34 cellular contexts compared by ENCODE assay signal in genomic region chr17:79538291-79538690, GRCh38.
"Had no signal": no experiment of that assay in that cellular context is flagged by ENCODE, and none has a peak within 500 bp of the region (broad histone marks: within the 10 kb centered on the region; RNA-seq: fewer than 3 reads in every experiment).

No MANE protein-coding gene starts in this region.

- H3K27me3 Mint-ChIP-seq: activated naive CD8-positive, alpha-beta T cell treated with anti-CD3 and anti-CD28 coated beads, Interleukin-2, amount 10 ng/mL, durations not matched to agents 7 days and 5 days; central memory CD8-positive, alpha-beta T cell had no signal

- H3K27ac ChIP-seq: brain microvascular endothelial cell, esophagus muscularis mucosa, foreskin keratinocyte, gastrocnemius medialis, heart left ventricle, WERI-Rb-1 had no signal

- H3K27ac Mint-ChIP-seq: activated B cell treated with CpG ODN at 0.5 μM for 24 hours; activated naive CD4-positive, alpha-beta T cell treated with anti-CD3 and anti-CD28 coated beads, Interleukin-2, amount 10 ng/mL, durations not matched to agents 7 days and 5 days; activated naive CD4-positive, alpha-beta T cell treated with anti-CD3 and anti-CD28 coated beads, Interleukin-2, amount 50 U/mL, for 72 hours; activated naive CD8-positive, alpha-beta T cell treated with anti-CD3 and anti-CD28 coated beads, Interleukin-2, amount 10 ng/mL, durations not matched to agents 7 days and 5 days; activated T-cell treated with anti-CD3 and anti-CD28 coated beads, Interleukin-2, amount 50 U/mL, for 24 hours; activated T-cell treated with anti-CD3 and anti-CD28 coated beads, Interleukin-2, amount 50 U/mL, for 72 hours; T-helper 17 cell; T-helper 2 cell treated with Interferon-gamma antibody and Interleukin-4, amounts not matched to agents 5 μg/mL and 100 μg/mL, for 36 hours had no signal

- H3K4me3 ChIP-seq: esophagus muscularis mucosa, gastrocnemius medialis, heart left ventricle had no signal

- H3K4me1 Mint-ChIP-seq: activated B cell treated with CpG ODN at 0.5 μM for 24 hours; activated naive CD4-positive, alpha-beta T cell treated with anti-CD3 and anti-CD28 coated beads, Interleukin-2, amount 10 ng/mL, durations not matched to agents 7 days and 5 days; activated naive CD8-positive, alpha-beta T cell treated with anti-CD3 and anti-CD28 coated beads, Interleukin-2, amount 10 ng/mL, durations not matched to agents 7 days and 5 days; central memory CD8-positive, alpha-beta T cell had no signal

- FAIRE-seq: astrocyte, bronchial epithelial cell, colon had no signal

- H3K9me3 ChIP-seq: esophagus muscularis mucosa, gastrocnemius medialis, heart left ventricle had no signal

- ATAC-seq: activated CD4-positive, CD25-positive, alpha-beta regulatory T cell treated with anti-CD3 and anti-CD28 coated beads, Interleukin-2, amount 50 U/mL, for 24 hours; activated naive CD4-positive, alpha-beta T cell treated with anti-CD3 and anti-CD28 coated beads, Interleukin-2, amount 50 U/mL, for 72 hours; activated T-cell treated with anti-CD3 and anti-CD28 coated beads, Interleukin-2, amount 50 U/mL, for 72 hours; effector memory CD8-positive, alpha-beta T cell; foreskin keratinocyte; gastrocnemius medialis; heart left ventricle; T-helper 17 cell had no signal

- DNase-seq: activated B cell treated with CpG ODN at 0.5 μM for 24 hours; activated CD4-positive, alpha-beta T cell treated with anti-CD3 and anti-CD28 coated beads for 48 hours; activated CD4-positive, alpha-beta T cell treated with anti-CD3 and anti-CD28 coated beads, Interleukin-2, amount 50 U/mL, for 1 hour; activated CD4-positive, alpha-beta T cell treated with anti-CD3 and anti-CD28 coated beads, Interleukin-2, amount 50 U/mL, for 48 hours; activated CD8-positive, alpha-beta memory T cell treated with anti-CD3 and anti-CD28 coated beads, Interleukin-2, amount 50 U/mL, for 48 hours; activated gamma-delta T cell; activated naive CD4-positive, alpha-beta T cell; activated naive CD4-positive, alpha-beta T cell treated with anti-CD3 and anti-CD28 coated beads, Interleukin-2, amount 10 ng/mL, durations not matched to agents 7 days and 5 days; activated naive CD8-positive, alpha-beta T cell treated with anti-CD3 and anti-CD28 coated beads, Interleukin-2, amount 10 ng/mL, durations not matched to agents 7 days and 5 days; activated T-cell treated with anti-CD3 and anti-CD28 coated beads for 4 hours; activated T-cell treated with anti-CD3 and anti-CD28 coated beads, Interleukin-2, amount 50 U/mL, for 24 hours; activated T-cell treated with anti-CD3 and anti-CD28 coated beads, Interleukin-2, amount 50 U/mL, for 72 hours; brain microvascular endothelial cell; cortex of kidney; dermis blood vessel endothelial cell; effector CD4-positive, alpha-beta T cell; effector memory CD8-positive, alpha-beta T cell; erythroblast; foreskin keratinocyte; gastrocnemius medialis; glutamatergic neuron; T-helper 1 cell; T-helper 17 cell; T1000; WERI-Rb-1 had no signal

- H3K27me3 ChIP-seq: brain microvascular endothelial cell, foreskin keratinocyte had no signal

- H3K9me3 Mint-ChIP-seq: activated B cell treated with CpG ODN at 0.5 μM for 24 hours; activated naive CD4-positive, alpha-beta T cell treated with anti-CD3 and anti-CD28 coated beads, Interleukin-2, amount 10 ng/mL, durations not matched to agents 7 days and 5 days; activated naive CD4-positive, alpha-beta T cell treated with anti-CD3 and anti-CD28 coated beads, Interleukin-2, amount 50 U/mL, for 72 hours; activated naive CD8-positive, alpha-beta T cell treated with anti-CD3 and anti-CD28 coated beads, Interleukin-2, amount 10 ng/mL, durations not matched to agents 7 days and 5 days; activated T-cell treated with anti-CD3 and anti-CD28 coated beads, Interleukin-2, amount 50 U/mL, for 24 hours; activated T-cell treated with anti-CD3 and anti-CD28 coated beads, Interleukin-2, amount 50 U/mL, for 72 hours; central memory CD8-positive, alpha-beta T cell; effector memory CD8-positive, alpha-beta T cell; T-helper 2 cell treated with Interferon-gamma antibody and Interleukin-4, amounts not matched to agents 5 μg/mL and 100 μg/mL, for 36 hours had no signal

- H3K4me1 ChIP-seq: foreskin keratinocyte, gastrocnemius medialis, heart left ventricle had no signal

- H3K36me3 ChIP-seq: brain microvascular endothelial cell, esophagus muscularis mucosa, gastrocnemius medialis, heart left ventricle had no signal

- H3K36me3 Mint-ChIP-seq: activated naive CD4-positive, alpha-beta T cell treated with anti-CD3 and anti-CD28 coated beads, Interleukin-2, amount 10 ng/mL, durations not matched to agents 7 days and 5 days; activated naive CD4-positive, alpha-beta T cell treated with anti-CD3 and anti-CD28 coated beads, Interleukin-2, amount 50 U/mL, for 72 hours; activated naive CD8-positive, alpha-beta T cell treated with anti-CD3 and anti-CD28 coated beads, Interleukin-2, amount 10 ng/mL, durations not matched to agents 7 days and 5 days had no signal

- H3K4me3 Mint-ChIP-seq: activated B cell treated with CpG ODN at 0.5 μM for 24 hours; activated naive CD4-positive, alpha-beta T cell treated with anti-CD3 and anti-CD28 coated beads, Interleukin-2, amount 10 ng/mL, durations not matched to agents 7 days and 5 days; activated naive CD8-positive, alpha-beta T cell treated with anti-CD3 and anti-CD28 coated beads, Interleukin-2, amount 10 ng/mL, durations not matched to agents 7 days and 5 days; activated T-cell treated with anti-CD3 and anti-CD28 coated beads, Interleukin-2, amount 50 U/mL, for 24 hours; activated T-cell treated with anti-CD3 and anti-CD28 coated beads, Interleukin-2, amount 50 U/mL, for 72 hours; central memory CD8-positive, alpha-beta T cell; effector memory CD8-positive, alpha-beta T cell; T-helper 17 cell; T-helper 2 cell treated with Interferon-gamma antibody and Interleukin-4, amounts not matched to agents 5 μg/mL and 100 μg/mL, for 36 hours had no signal
